22 cellular contexts compared by ENCODE assay signal in genomic region chr4:48854982-48855381, GRCh38.
"Had no signal": no experiment of that assay in that cellular context is flagged by ENCODE, and none has a peak within 500 bp of the region (broad histone marks: within the 10 kb centered on the region; RNA-seq: fewer than 3 reads in every experiment).

No MANE protein-coding gene starts in this region.

- H3K4me2 ChIP-seq: neural progenitor cell had no signal

- H3K4me1 Mint-ChIP-seq: immature natural killer cell, neural progenitor cell, WTC11 had no signal

- ATAC-seq: activated CD4-positive, alpha-beta T cell treated with anti-CD3 and anti-CD28 coated beads for 36 hours; activated naive CD4-positive, alpha-beta T cell treated with anti-CD3 and anti-CD28 coated beads, Interleukin-2, amount 50 U/mL, for 72 hours; gastroesophageal sphincter; heart right ventricle; left ventricle myocardium superior; stimulated activated naive CD8-positive, alpha-beta T cell treated with anti-CD3 and anti-CD28 coated beads, Interleukin-15, amount 100 ng/mL, for 72 hours; WTC11 had no signal

- H3K27ac ChIP-seq: epithelial cell of prostate, gastroesophageal sphincter, heart right ventricle, neural progenitor cell, right atrium auricular region, skin epidermis, suprapubic skin, transverse colon, uterus had no signal

- H3K9me3 Mint-ChIP-seq: activated CD4-positive, alpha-beta memory T cell treated with anti-CD3 and anti-CD28 coated beads for 36 hours; activated naive CD4-positive, alpha-beta T cell treated with anti-CD3 and anti-CD28 coated beads, Interleukin-2, amount 50 U/mL, for 72 hours; activated T-cell treated with anti-CD3 and anti-CD28 coated beads, Interleukin-2, amount 50 U/mL, for 24 hours; immature natural killer cell; neural progenitor cell; stimulated activated naive CD8-positive, alpha-beta T cell treated with anti-CD3 and anti-CD28 coated beads, Interleukin-15, amount 100 ng/mL, for 72 hours; WTC11 had no signal

- H3K4me1 ChIP-seq: gastroesophageal sphincter, heart right ventricle, neural progenitor cell, right atrium auricular region, suprapubic skin, transverse colon, uterus had no signal

- H2AFZ ChIP-seq: neural progenitor cell had no signal

- H3K9me3 ChIP-seq: gastroesophageal sphincter, heart right ventricle, right atrium auricular region, suprapubic skin, transverse colon, uterus had no signal

- H3K9ac ChIP-seq: neural progenitor cell had no signal

- H3K27ac Mint-ChIP-seq: activated CD4-positive, alpha-beta memory T cell treated with anti-CD3 and anti-CD28 coated beads for 36 hours; activated CD4-positive, alpha-beta T cell treated with anti-CD3 and anti-CD28 coated beads for 36 hours; neural progenitor cell; progenitor cell of endocrine pancreas; stimulated activated naive CD8-positive, alpha-beta T cell treated with anti-CD3 and anti-CD28 coated beads, Interleukin-15, amount 100 ng/mL, for 72 hours; WTC11 had no signal

- H3K27me3 Mint-ChIP-seq: activated CD4-positive, alpha-beta memory T cell treated with anti-CD3 and anti-CD28 coated beads for 36 hours; activated CD4-positive, alpha-beta T cell treated with anti-CD3 and anti-CD28 coated beads for 36 hours; activated T-cell treated with anti-CD3 and anti-CD28 coated beads, Interleukin-2, amount 50 U/mL, for 24 hours; progenitor cell of endocrine pancreas; stimulated activated naive CD8-positive, alpha-beta T cell treated with anti-CD3 and anti-CD28 coated beads, Interleukin-15, amount 100 ng/mL, for 72 hours had no signal

- H3K27me3 ChIP-seq: dorsolateral prefrontal cortex, gastroesophageal sphincter, heart right ventricle, neural progenitor cell, right atrium auricular region, suprapubic skin, transverse colon, uterus had no signal

- H3K36me3 ChIP-seq: uterus had no signal

- H3K4me3 Mint-ChIP-seq: activated CD4-positive, alpha-beta memory T cell treated with anti-CD3 and anti-CD28 coated beads for 36 hours; activated CD4-positive, alpha-beta T cell treated with anti-CD3 and anti-CD28 coated beads for 36 hours; activated T-cell treated with anti-CD3 and anti-CD28 coated beads, Interleukin-2, amount 50 U/mL, for 24 hours; immature natural killer cell; neural progenitor cell; stimulated activated naive CD8-positive, alpha-beta T cell treated with anti-CD3 and anti-CD28 coated beads, Interleukin-15, amount 100 ng/mL, for 72 hours; WTC11 had no signal

- H3K4me3 ChIP-seq: dorsolateral prefrontal cortex, gastroesophageal sphincter, heart right ventricle, neural progenitor cell, right atrium auricular region, skin epidermis, suprapubic skin, transverse colon, uterus had no signal

- DNase-seq: activated CD4-positive, alpha-beta memory T cell treated with anti-CD3 and anti-CD28 coated beads for 36 hours; activated CD4-positive, alpha-beta T cell treated with anti-CD3 and anti-CD28 coated beads for 36 hours; activated effector memory CD4-positive, alpha-beta T cell treated with anti-CD3 and anti-CD28 coated beads, Interleukin-2, amount 50 U/mL, for 16 hours; activated T-cell treated with anti-CD3 and anti-CD28 coated beads, Interleukin-2, amount 50 U/mL, for 24 hours; amniotic stem cell; dorsolateral prefrontal cortex; heart right ventricle; immature natural killer cell; left ventricle myocardium superior; stimulated activated naive CD8-positive, alpha-beta T cell treated with anti-CD3 and anti-CD28 coated beads, Interleukin-15, amount 100 ng/mL, for 72 hours; SW 1271; transverse colon; uterus had no signal
